In the genomic region with DNA sequence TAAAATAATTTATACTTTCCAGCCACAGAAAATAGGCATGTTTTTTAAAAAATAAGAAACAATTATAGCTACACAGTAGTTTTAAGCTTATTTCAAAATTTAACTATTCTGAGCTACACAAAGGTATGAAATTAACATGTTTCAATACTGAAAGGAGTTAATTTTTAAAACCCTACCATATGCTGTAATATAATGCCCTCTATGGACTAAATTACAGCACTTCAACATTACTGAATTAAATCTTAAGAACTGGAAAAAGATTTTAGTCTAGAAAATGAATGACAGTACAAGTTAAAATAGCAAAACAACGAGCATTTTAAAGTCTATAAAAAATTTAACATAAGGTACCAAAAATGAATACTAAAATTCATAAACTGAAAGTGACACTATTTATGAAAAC, we compare ENCODE assay signal across 1 cellular context.
A peak's percentile ranks its signal among the peaks of the same experiment; 100 is the strongest.
TF ChIP-seq lines count a peak whose summit lies in the region.

No MANE protein-coding gene starts in this region.

TF ChIP-seq in GM12878, 131 proteins besides CTCF, POLR2A, EP300 and RAD21:
- TF ChIP-seq SMC3 (IDR thresholded peaks at IDR 0.05; ENCODE audit: borderline replicate concordance, low read length) (peak; percentile 15; the same call in 1 of the 2 replicates), MYC (IDR thresholded peaks at IDR 0.05; ENCODE audit: insufficient read depth, insufficient read length, insufficient replicate concordance, low read length, severe bottlenecking) (no peak)
TF ChIP-seq in GM12878: peak in this region for 1.
